In the genomic region with DNA sequence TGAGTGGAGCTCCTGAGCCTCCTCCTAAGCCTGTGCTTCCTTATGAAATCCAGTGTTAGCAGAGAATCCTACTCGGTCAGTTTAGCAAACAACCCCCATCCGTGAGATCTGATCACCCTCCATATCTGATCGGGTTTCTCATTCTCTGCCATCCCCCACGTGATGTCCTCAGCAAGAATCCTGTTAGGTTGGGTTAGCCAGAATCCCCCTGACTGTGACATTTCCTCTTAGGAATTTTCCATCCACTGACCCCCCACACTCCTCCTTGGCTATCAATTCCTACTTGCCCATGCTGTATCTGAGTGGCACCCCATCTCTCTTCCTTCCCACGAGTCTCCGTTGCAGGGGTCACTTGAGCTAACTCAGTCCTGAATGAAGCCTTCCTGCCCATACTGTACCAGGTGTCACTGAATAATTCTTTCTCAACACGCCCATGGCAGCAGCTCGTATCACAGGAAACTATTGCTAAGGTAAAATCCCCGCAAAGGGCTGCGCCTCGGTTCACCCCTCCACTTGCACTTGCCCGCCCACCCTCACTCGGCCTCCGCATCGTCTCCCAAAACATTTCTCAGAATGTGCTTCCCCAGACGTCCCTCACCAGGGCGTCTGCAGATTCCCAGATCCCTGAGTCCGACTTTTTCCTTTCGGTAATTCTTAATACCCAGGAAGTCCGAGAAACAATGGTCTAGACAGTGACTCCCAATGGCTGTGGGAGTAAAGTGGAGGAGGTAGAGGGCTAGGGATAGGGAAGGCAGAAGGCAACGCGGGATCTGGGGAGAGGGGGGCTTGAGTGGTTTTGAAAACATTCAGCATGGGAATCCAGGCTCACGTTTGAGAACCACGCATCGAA, we compare ENCODE assay signal across 8 cellular contexts. TPM values are rescaled to one million over a fixed set of nuclear protein-coding genes. Genes with fewer than 3 reads are reported as not detected.
A peak's percentile ranks its signal among the peaks of the same experiment; 100 is the strongest.
DNase-seq lines count a peak whose midpoint lies in the region; ATAC-seq and TF ChIP-seq lines count a peak whose summit lies in the region.
"Had no signal": no experiment of that assay in that cellular context is flagged by ENCODE, and none has a peak within 500 bp of the region (broad histone marks: within the 10 kb centered on the region; RNA-seq: fewer than 3 reads in every experiment).

No MANE protein-coding gene starts in this region.

- H3K4me3 ChIP-seq in endodermal cell (ENCODE audit: low read length) (peak overlapping the region; percentile 44), upper lobe of right lung (no peak overlapping the region)

- H3K4me1 ChIP-seq in endodermal cell (ENCODE audit: control insufficient read depth, insufficient read depth, low read length) (peaks cover 21% of the 10 kb centered on the region), upper lobe of right lung (peaks cover 91% of the 10 kb centered on the region)

- TF ChIP-seq CTCF in endodermal cell (conservative IDR thresholded peaks at IDR 0.05) (no peak), mesothelial cell of epicardium (IDR thresholded peaks at IDR 0.05; ENCODE audit: unreplicated experiment) (no peak), upper lobe of right lung (IDR thresholded peaks at IDR 0.05) (no peak)

- H3K36me3 Mint-ChIP-seq in endodermal cell (ENCODE audit: low read depth) (peaks cover 2% of the 10 kb centered on the region), mesothelial cell of epicardium (no peaks in the 10 kb centered on the region)

- ATAC-seq in upper lobe of right lung (no peak), GM18519 (IDR thresholded peaks at IDR 0.05; ENCODE audit: low FRiP score, unreplicated experiment) (no peak)

- H3K36me3 ChIP-seq in endodermal cell (ENCODE audit: control insufficient read depth, insufficient read depth, low read length) (peaks cover 16% of the 10 kb centered on the region), upper lobe of right lung (no peaks in the 10 kb centered on the region)

- no peaks in the 10 kb centered on the region for H3K9me3 ChIP-seq in endodermal cell (ENCODE audit: control insufficient read depth, low read length)
- no peaks in the 10 kb centered on the region for H3K9me3 ChIP-seq in upper lobe of right lung

- H3K27ac Mint-ChIP-seq in endodermal cell (peak overlapping the region; percentile 98), mesothelial cell of epicardium (peak overlapping the region; percentile 100)

- H3K9ac ChIP-seq in endodermal cell (ENCODE audit: extremely low read depth, low read length, poor library complexity, severe bottlenecking) = peak overlapping the region; percentile 53

- H3K9me3 Mint-ChIP-seq in endodermal cell (no peaks in the 10 kb centered on the region), mesothelial cell of epicardium (no peaks in the 10 kb centered on the region)

- H3K27me3 ChIP-seq in endodermal cell (ENCODE audit: control insufficient read depth, insufficient read depth, low read length, poor library complexity, severe bottlenecking) = no peaks in the 10 kb centered on the region
- H3K27me3 ChIP-seq in upper lobe of right lung = no peaks in the 10 kb centered on the region

- peak overlapping the region; percentile 51 for H3K4me3 Mint-ChIP-seq in endodermal cell
- peak overlapping the region; percentile 57 for H3K4me3 Mint-ChIP-seq in mesothelial cell of epicardium

- H3K27me3 Mint-ChIP-seq in endodermal cell (ENCODE audit: insufficient read depth) (no peaks in the 10 kb centered on the region), mesothelial cell of epicardium (ENCODE audit: low read depth) (no peaks in the 10 kb centered on the region)

- H3K4me1 Mint-ChIP-seq in endodermal cell (peaks cover 60% of the 10 kb centered on the region), mesothelial cell of epicardium (peaks cover 76% of the 10 kb centered on the region)

- peak; percentile 61 for DNase-seq in NCI-H226
- no peak for DNase-seq in endodermal cell
- peak in 1 of 2 experiments; percentile 48 for DNase-seq in mesothelial cell of epicardium (ENCODE audit: low spot score in 2 of 2, unreplicated experiment in 2 of 2)
- no peak for DNase-seq in upper lobe of right lung
- no peak for DNase-seq in UCSD-AML1 (lab: John Stamatoyannopoulos, UW; ENCODE audit: unreplicated experiment)
- no peak for DNase-seq in T-helper 1 cell
- DNase-seq: stimulated activated CD4-positive, alpha-beta T cell treated with anti-CD3 and anti-CD28 coated beads, Interleukin-12 subunit alpha, Interleukin-12 subunit beta, amount 100 ng/mL, for 4 hours had no signal

- intact Hi-C loops in upper lobe of right lung (cut with DNase I) = no loop called here

- 37 to 46% methylated on average over 18 to 25 of the region's 25 CpGs for WGBS in endodermal cell (ENCODE audit: insufficient coverage in 1 of 2, insufficient read length in 1 of 2), 2 experiments

- H3K27ac ChIP-seq in endodermal cell (ENCODE audit: low read depth, low read length) (peak overlapping the region; percentile 98), upper lobe of right lung (peak overlapping the region; percentile 95)

RNA-seq across cellular contexts. Expression of a gene that starts 44.0 kb away (rescaled TPM):
- 10 to 100 TPM; 37.4 to 93.8 TPM for total RNA-seq in endodermal cell
- 15.6 TPM for polyA plus RNA-seq in endodermal cell (2013, experiment 1 of 2)
- 21.2 TPM for polyA plus RNA-seq in endodermal cell (2013, experiment 2 of 2)
- 53.3 to 58.5 TPM (median 56.0 TPM) in 3 replicates for total RNA-seq in mesothelial cell of epicardium
- 132 TPM for total RNA-seq in upper lobe of right lung

RNA-seq across cellular contexts. Expression of a gene that starts 58.2 kb away (rescaled TPM):
- total RNA-seq in endodermal cell (10 to 100 TPM; 50.3 to 66.8 TPM), mesothelial cell of epicardium (6.0 to 6.3 TPM (median 6.0 TPM) in 3 replicates), upper lobe of right lung (0.35 TPM)
- polyA plus RNA-seq in endodermal cell (2013, experiment 1 of 2) = 39.2 TPM
- polyA plus RNA-seq in endodermal cell (2013, experiment 2 of 2) = 45.6 TPM
